Comparison of ENCODE assay signal across 1 cellular context in genomic region chrX:23779025-23779424, GRCh38.
TF ChIP-seq lines count a peak whose summit lies in the region.

No MANE protein-coding gene starts in this region.

TF ChIP-seq in HCT116, 20 proteins besides CTCF, POLR2A, EP300 and RAD21 (continued from another document):
- no peak for TF ChIP-seq ZBTB33 (IDR thresholded peaks at IDR 0.05; ENCODE audit: extremely low read depth, insufficient replicate concordance, low read length)
- no peak for TF ChIP-seq JUND (IDR thresholded peaks at IDR 0.05)
- no peak for TF ChIP-seq EGR1 (IDR thresholded peaks at IDR 0.05; ENCODE audit: low read depth)
- no peak for TF ChIP-seq ATF3 (IDR thresholded peaks at IDR 0.05)
- no peak for TF ChIP-seq CBX3 (IDR thresholded peaks at IDR 0.05; ENCODE audit: low read depth)
- no peak for TF ChIP-seq ZFX (IDR thresholded peaks at IDR 0.05)
- no peak for TF ChIP-seq SRF (IDR thresholded peaks at IDR 0.05; ENCODE audit: low read depth)
- no peak for TF ChIP-seq EZH2phosphoT487 (IDR thresholded peaks at IDR 0.05; ENCODE audit: borderline replicate concordance)
TF ChIP-seq in HCT116: peak in this region for 0.
